In the genomic region with DNA sequence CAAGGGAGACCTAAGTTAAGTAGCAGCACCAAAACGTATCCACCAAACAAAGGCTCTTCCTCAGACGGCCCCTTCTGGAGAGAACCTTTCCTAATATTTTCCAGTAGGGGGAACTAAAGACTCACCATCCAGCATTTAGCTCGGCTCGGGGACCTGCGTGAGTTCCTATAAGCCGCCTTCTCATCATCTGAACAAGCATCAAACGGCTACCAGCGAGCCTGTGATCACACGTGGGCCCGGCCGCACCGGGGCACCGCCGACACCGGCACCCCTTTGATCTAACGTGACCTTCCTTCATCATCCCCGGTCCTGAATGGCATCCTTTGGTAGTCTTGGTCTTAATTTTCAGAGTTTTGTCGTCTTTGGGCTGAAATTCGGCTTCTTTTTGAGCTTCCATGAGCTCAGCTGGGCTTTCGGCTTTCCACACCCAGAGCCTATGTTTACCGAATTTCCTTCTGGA, we compare ENCODE assay signal across 8 cellular contexts. TPM values are rescaled to one million over a fixed set of nuclear protein-coding genes. Genes with fewer than 3 reads are reported as not detected.
DNase-seq lines count a peak whose midpoint lies in the region; ATAC-seq and TF ChIP-seq lines count a peak whose summit lies in the region.

No MANE protein-coding gene starts in this region.

- no peaks in the 10 kb centered on the region for H3K36me3 ChIP-seq in psoas muscle (ENCODE audit: insufficient read depth in 1 of 2, low read depth in 1 of 2)

- H3K4me1 ChIP-seq in psoas muscle: no peaks in the 10 kb centered on the region

- peak; percentile 39 for TF ChIP-seq CTCF in psoas muscle (IDR thresholded peaks at IDR 0.05)

- no peaks in the 10 kb centered on the region for H3K9me3 ChIP-seq in psoas muscle

- H3K27me3 ChIP-seq in psoas muscle (ENCODE audit: insufficient read depth in 3 of 3, low read length in 2 of 3): peaks cover 0 to 46% (median 7%) of the 10 kb centered on the region in 3 donors

- ATAC-seq in HG03354 (IDR thresholded peaks at IDR 0.05; ENCODE audit: poor library complexity, severe bottlenecking, unreplicated experiment) (peak; percentile 74), left ventricle myocardium superior (peak; percentile 95), psoas muscle (peak; percentile 37 to 96 (median 84)), HG03378 (IDR thresholded peaks at IDR 0.05; ENCODE audit: unreplicated experiment) (no peak)

- intact Hi-C loops in left ventricle myocardium superior (cut with micrococcal nuclease) (no loop called here), psoas muscle (cut with DNase I) (loop anchor here (2.0 to 10.0 kb wide), 4 partner anchors 216 to 1606 kb away; no protein-coding TSS in a partner anchor)

- no peak overlapping the region for H3K27ac ChIP-seq in psoas muscle

- WGBS in psoas muscle, 3 donors: 0 to 1% (median 1%) methylated on average over 21 of the region's 21 CpGs

- peak; percentile 77 for DNase-seq in DMS79 treated with DMSO at 0.1 percent for 48 hours (lab: John Stamatoyannopoulos, UW)
- peak; percentile 92 for DNase-seq in NCI-H446 treated with DMSO at 0.1 percent for 48 hours (lab: John Stamatoyannopoulos, UW)
- DNase-seq in anterior cingulate cortex (lab: John Stamatoyannopoulos, UW): peak in 57 of 58 donors; percentile 11 to 86 (median 54)
- peak; percentile 58 for DNase-seq in left ventricle myocardium superior
- peak; percentile 31 to 62 for DNase-seq in psoas muscle
- DNase-seq in NK-92 treated with Interleukin-12 subunit alpha and Interleukin-12 subunit beta, amount 100 ng/mL, for 24 hours (lab: John Stamatoyannopoulos, UW): no peak

- H3K4me3 ChIP-seq in psoas muscle: peak overlapping the region; percentile 56

RNA-seq across cellular contexts. Expression of a gene that starts 1.4 kb away (rescaled TPM):
- total RNA-seq in left ventricle myocardium superior: 0.17 TPM
- total RNA-seq in psoas muscle: under 1 TPM in 3 of 4 donors, not detected in 1; 0.12 to 0.39 (median 0.19) TPM
- under 1 TPM; 0.03 to 0.07 (median 0.06) TPM for polyA plus RNA-seq in psoas muscle
